In genomic region chr4:23476514-23477090, GRCh38 we compare ENCODE assay signal across 19 cellular contexts.
DNase-seq lines count a peak whose midpoint lies in the region; TF ChIP-seq lines count a peak whose summit lies in the region.
"Had no signal": no experiment of that assay in that cellular context is flagged by ENCODE, and none has a peak within 500 bp of the region (broad histone marks: within the 10 kb centered on the region; RNA-seq: fewer than 3 reads in every experiment).

No MANE protein-coding gene starts in this region.

- H2AFZ ChIP-seq in PC-9: no peak overlapping the region

- H3K27me3 ChIP-seq in PC-9 (ENCODE audit: insufficient read depth, low read depth): no peaks in the 10 kb centered on the region
- H3K27me3 ChIP-seq: BE2C had no signal

- H3K4me1 ChIP-seq in PC-9 (replicated peaks; ENCODE audit: insufficient read depth): peaks cover 5% of the 10 kb centered on the region; the same call in 1 of the 2 replicates
- H3K4me1 ChIP-seq: BE2C had no signal

- in situ Hi-C loops in Caki2 (cut with HindIII; ENCODE audit: low pct_unique_long_range_greater_than_20kb, low sequenced_read_pairs): no loop called here

- H3K9me2 ChIP-seq in PC-9 (ENCODE audit: insufficient read depth): no peaks in the 10 kb centered on the region

- no peak overlapping the region for H3K4me3 ChIP-seq in PC-9
- H3K4me3 ChIP-seq: GM12878 had no signal

- POLR2A ChIA-PET in PC-9 (lab: Charles Lee; ENCODE audit: unreplicated experiment): no interaction called here

- no peaks in the 10 kb centered on the region; the same call in 1 of the 2 replicates for H3K9me3 ChIP-seq in PC-9 (ENCODE audit: insufficient read depth, low read depth)
- H3K9me3 ChIP-seq: BE2C had no signal

- TF ChIP-seq CTCF in PC-9 (conservative IDR thresholded peaks at IDR 0.05): no peak

- H4K20me1 ChIP-seq in PC-9 (ENCODE audit: insufficient read depth): no peaks in the 10 kb centered on the region

- H3K79me2 ChIP-seq in PC-9 (ENCODE audit: low read depth): no peaks in the 10 kb centered on the region

- CTCF ChIA-PET in PC-9 (lab: Charles Lee): no interaction called here

- no TSS peak for BruUV-seq in PC-9 (replicated peaks; lab: Mats Ljungman, UMichigan)

- H3K4me2 ChIP-seq in PC-9: no peak overlapping the region
- H3K4me2 ChIP-seq: KMS-11 had no signal

- H3K27ac ChIP-seq in PC-9: no peak overlapping the region
- H3K27ac ChIP-seq: KMS-11 had no signal

- H3K36me3 ChIP-seq in PC-9 (ENCODE audit: low read depth): no peaks in the 10 kb centered on the region
- H3K36me3 ChIP-seq: BE2C had no signal

- intact Hi-C loops in PC-9 (cut with micrococcal nuclease; ENCODE audit: unreplicated experiment): no loop called here

- DNase-seq in Caki2 (ENCODE audit: low read depth) (peak; percentile 5), PC-9 (peak; percentile 25 to 43), iPS-NIHi7 (ENCODE audit: extremely low spot score) (peak; percentile 18), mucosa of gallbladder (ENCODE audit: low spot score) (peak; percentile 32), hypothalamus (lab: John Stamatoyannopoulos, UW) (no peak), GOT3 (lab: John Stamatoyannopoulos, UW) (no peak)
- no peak for DNase-seq in activated CD4-positive, alpha-beta T cell treated with anti-CD3 and anti-CD28 coated beads for 4 hours
- DNase-seq in activated effector memory CD4-positive, alpha-beta T cell treated with anti-CD3 and anti-CD28 coated beads, Interleukin-2, amount 50 U/mL, for 16 hours: no peak
- DNase-seq: 8988T; BE2C; CD4-positive, alpha-beta T cell; DND-41; GDM1; NCI-H1436 treated with DMSO at 0.1 percent for 48 hours; NCI-H2029 treated with DMSO at 0.1 percent for 48 hours; NCI-H2171 treated with DMSO at 0.1 percent for 48 hours; NCI-H82 had no signal

- H3F3A ChIP-seq in PC-9 (ENCODE audit: insufficient read depth, low read depth): no peaks in the 10 kb centered on the region

Comparison
In these comparisons a context has a peak if more than half of its experiments do, and no peak if none do; other contexts are left out.
1. DNase-seq: peak in Caki2 (single experiment), PC-9 (2 of 2), iPS-NIHi7 (single experiment) and mucosa of gallbladder (single experiment); none in hypothalamus (0 of 51), GOT3 (single experiment), activated CD4-positive, alpha-beta T cell treated with anti-CD3 and anti-CD28 coated beads for 4 hours (0 of 2) and activated effector memory CD4-positive, alpha-beta T cell treated with anti-CD3 and anti-CD28 coated beads, Interleukin-2, amount 50 U/mL, for 16 hours (single experiment).